ENCODE assay signal across 19 cellular contexts in genomic region chr1:99531578-99532570, GRCh38.
"Had no signal": no experiment of that assay in that cellular context is flagged by ENCODE, and none has a peak within 500 bp of the region (broad histone marks: within the 10 kb centered on the region; RNA-seq: fewer than 3 reads in every experiment).

No MANE protein-coding gene starts in this region.

- DNase-seq: activated CD4-positive, alpha-beta T cell treated with anti-CD3 and anti-CD28 coated beads for 1 hour; activated CD8-positive, alpha-beta memory T cell treated with anti-CD3 and anti-CD28 coated beads, Interleukin-2, amount 50 U/mL, for 4 hours; activated naive CD4-positive, alpha-beta T cell treated with Interleukin-2 at 50 U/mL for 16 hours; activated naive CD8-positive, alpha-beta T cell treated with anti-CD3 and anti-CD28 coated beads, Interleukin-2, amount 10 ng/mL, durations not matched to agents 7 days and 5 days; activated T-cell treated with anti-CD3 and anti-CD28 coated beads, Interleukin-2, amount 50 U/mL, for 24 hours; amniotic stem cell; erythroblast; foreskin melanocyte; left lung; natural killer cell; nucleus accumbens; sigmoid colon; stimulated activated CD4-positive, alpha-beta T cell treated with anti-CD3 and anti-CD28 coated beads, Interleukin-2, amount 100 ng/mL, for 48 hours; stimulated activated CD8-positive, alpha-beta memory T cell treated with anti-CD3 and anti-CD28 coated beads, Interleukin-4, amount 100 ng/mL, for 48 hours; stimulated activated naive B cell treated with anti-CD40 and anti-IgM and Interleukin-4, amounts not matched to agents 10 μg/mL and 1 μg/mL and 100 μg/mL, for 72 hours; T-helper 1 cell; T-helper 9 cell; testis; upper lobe of left lung had no signal

- H3K4me1 Mint-ChIP-seq: activated naive CD8-positive, alpha-beta T cell treated with anti-CD3 and anti-CD28 coated beads, Interleukin-2, amount 10 ng/mL, durations not matched to agents 7 days and 5 days; natural killer cell; stimulated activated naive B cell treated with anti-CD40 and anti-IgM and Interleukin-4, amounts not matched to agents 10 μg/mL and 1 μg/mL and 100 μg/mL, for 72 hours had no signal

- H3K27me3 Mint-ChIP-seq: stimulated activated naive B cell treated with anti-CD40 and anti-IgM and Interleukin-4, amounts not matched to agents 10 μg/mL and 1 μg/mL and 100 μg/mL, for 72 hours had no signal

- H3K27ac Mint-ChIP-seq: activated naive CD8-positive, alpha-beta T cell treated with anti-CD3 and anti-CD28 coated beads, Interleukin-2, amount 10 ng/mL, durations not matched to agents 7 days and 5 days; activated T-cell treated with anti-CD3 and anti-CD28 coated beads, Interleukin-2, amount 50 U/mL, for 24 hours; natural killer cell; stimulated activated naive B cell treated with anti-CD40 and anti-IgM and Interleukin-4, amounts not matched to agents 10 μg/mL and 1 μg/mL and 100 μg/mL, for 72 hours had no signal

- H3K36me3 Mint-ChIP-seq: activated naive CD8-positive, alpha-beta T cell treated with anti-CD3 and anti-CD28 coated beads, Interleukin-2, amount 10 ng/mL, durations not matched to agents 7 days and 5 days; natural killer cell; stimulated activated naive B cell treated with anti-CD40 and anti-IgM and Interleukin-4, amounts not matched to agents 10 μg/mL and 1 μg/mL and 100 μg/mL, for 72 hours had no signal

- H3K9me3 Mint-ChIP-seq: activated naive CD8-positive, alpha-beta T cell treated with anti-CD3 and anti-CD28 coated beads, Interleukin-2, amount 10 ng/mL, durations not matched to agents 7 days and 5 days; activated T-cell treated with anti-CD3 and anti-CD28 coated beads, Interleukin-2, amount 50 U/mL, for 24 hours; natural killer cell had no signal

- H3K4me3 Mint-ChIP-seq: activated naive CD8-positive, alpha-beta T cell treated with anti-CD3 and anti-CD28 coated beads, Interleukin-2, amount 10 ng/mL, durations not matched to agents 7 days and 5 days; activated T-cell treated with anti-CD3 and anti-CD28 coated beads, Interleukin-2, amount 50 U/mL, for 24 hours; natural killer cell; stimulated activated naive B cell treated with anti-CD40 and anti-IgM and Interleukin-4, amounts not matched to agents 10 μg/mL and 1 μg/mL and 100 μg/mL, for 72 hours had no signal
